In genomic region chr20:3786665-3787639, GRCh38 we compare ENCODE assay signal across 8 cellular contexts. TPM values are rescaled to one million over a fixed set of nuclear protein-coding genes. Genes with fewer than 3 reads are reported as not detected.
DNase-seq lines count a peak whose midpoint lies in the region; ATAC-seq and TF ChIP-seq lines count a peak whose summit lies in the region.

Gene CENPB (minus strand): TSS chr20:3786740. CDS start chr20:3786483, 257 bp downstream.

- DNase-seq in Kasumi-1 (lab: John Stamatoyannopoulos, UW) (peak; percentile 70 to 72), RWPE1 (ENCODE audit: low spot score) (peak; percentile 92), activated gamma-delta T cell (lab: John Stamatoyannopoulos, UW) (peak; percentile 87), foreskin fibroblast (peak; percentile 83 to 95), neural crest cell (ENCODE audit: low read depth, low spot score) (peak; percentile 94)

- H3K4me2 ChIP-seq in DOHH2 (ENCODE audit: low read length): peak within 1 kb of the TSS; percentile 97

- ATAC-seq in GM21737 (IDR thresholded peaks at IDR 0.05; ENCODE audit: unreplicated experiment): peak; percentile 72

- TF ChIP-seq CTCF in DOHH2 (IDR thresholded peaks at IDR 0.05; ENCODE audit: low read depth, low read length, poor library complexity, severe bottlenecking) (peak; percentile 59), RWPE1 (conservative IDR thresholded peaks at IDR 0.05; ENCODE audit: low read depth) (peak; percentile 99), foreskin fibroblast (IDR thresholded peaks at IDR 0.05; ENCODE audit: low read depth, low read length) (peak; percentile 31), neural crest cell (conservative IDR thresholded peaks at IDR 0.05) (peak; percentile 87)

- H4K20me1 ChIP-seq in DOHH2 (ENCODE audit: control insufficient read depth, insufficient read depth, low read depth, low read length): peaks cover 9% of the 10 kb centered on the region; the same call in 1 of the 2 replicates

- H3K27ac ChIP-seq in DOHH2 (ENCODE audit: low read depth, low read length) (no peak within 1 kb of the TSS), RWPE1 (peak within 1 kb of the TSS; percentile 83), stomach smooth muscle (ENCODE audit: low read length) (peak within 1 kb of the TSS; percentile 62)

- POLR2A ChIA-PET in RWPE1 (lab: Yijun Ruan, JAX; ENCODE audit: low non-redundant PET): interaction anchor here (0.6 to 1.0 kb wide), 2 partner anchors 9 to 33 kb away, joined by 3 to 6 read pairs; partner anchors contain the start of genes AP5S1 and CDC25B

- no peaks in the 10 kb centered on the region for H3K27me3 ChIP-seq in DOHH2 (ENCODE audit: control insufficient read depth, low read length)
- no peaks in the 10 kb centered on the region for H3K27me3 ChIP-seq in stomach smooth muscle (ENCODE audit: control insufficient read depth in 1 of 2, insufficient read depth in 2 of 2, low read length in 2 of 2)

- H3K9me3 Mint-ChIP-seq in neural crest cell: no peaks in the 10 kb centered on the region

- H3K9ac ChIP-seq in stomach smooth muscle (ENCODE audit: low read length in 2 of 2): peak within 1 kb of the TSS; percentile 50 to 72

- H3K79me2 ChIP-seq in DOHH2 (ENCODE audit: control insufficient read depth, low read length): peaks cover 40% of the 10 kb centered on the region

- H3K36me3 ChIP-seq in DOHH2 (ENCODE audit: control insufficient read depth, low read length) (peaks cover 21% of the 10 kb centered on the region), stomach smooth muscle (ENCODE audit: control insufficient read depth in 2 of 2, insufficient read depth in 2 of 2, low read length in 2 of 2) (no peaks in the 10 kb centered on the region)

- peak within 1 kb of the TSS; percentile 91 for H3K4me3 Mint-ChIP-seq in neural crest cell

- H3K36me3 Mint-ChIP-seq in neural crest cell (ENCODE audit: low read depth): peaks cover 2% of the 10 kb centered on the region

- H3K27ac Mint-ChIP-seq in neural crest cell (ENCODE audit: unreplicated experiment): peak within 1 kb of the TSS; percentile 96

- no peaks in the 10 kb centered on the region for H3K9me3 ChIP-seq in DOHH2 (ENCODE audit: control insufficient read depth, insufficient read depth, low read length)
- no peaks in the 10 kb centered on the region for H3K9me3 ChIP-seq in stomach smooth muscle (ENCODE audit: control insufficient read depth in 2 of 2, low read length in 2 of 2)

- H3K4me1 Mint-ChIP-seq in neural crest cell: peaks cover 33% of the 10 kb centered on the region

- H3K9me2 ChIP-seq in DOHH2 (replicated peaks; ENCODE audit: control insufficient read depth, low read length): no peaks in the 10 kb centered on the region

- CTCF ChIA-PET in RWPE1 (lab: Yijun Ruan, JAX): interaction anchor here (0.6 to 3.5 kb wide), 16 partner anchors 9 to 284 kb away, joined by 3 to 32 read pairs (median 4); partner anchors contain the start of gene AP5S1

- peaks cover 10% of the 10 kb centered on the region for H3F3A ChIP-seq in DOHH2 (ENCODE audit: control insufficient read depth, insufficient read depth)

- H3K4me1 ChIP-seq in DOHH2 (ENCODE audit: control insufficient read depth, low read length): peaks cover 41% of the 10 kb centered on the region
- H3K4me1 ChIP-seq in stomach smooth muscle (ENCODE audit: control insufficient read depth, insufficient read depth, low read length): peaks cover 32% of the 10 kb centered on the region

- H3K27me3 Mint-ChIP-seq in neural crest cell (ENCODE audit: low read depth): peaks cover 6% of the 10 kb centered on the region

- H3K4me3 ChIP-seq in DOHH2 (ENCODE audit: low read length) (peak within 1 kb of the TSS; percentile 88), foreskin fibroblast (ENCODE audit: low read depth in 1 of 2, low read length in 2 of 2) (peak within 1 kb of the TSS; percentile 63 to 81), stomach smooth muscle (ENCODE audit: low read length in 2 of 2) (peak within 1 kb of the TSS; percentile 57 to 85)

RNA-seq across cellular contexts. Expression of gene CENPB, which starts in this region (rescaled TPM):
- 82.1 and 83.6 TPM in 2 replicates for total RNA-seq in neural crest cell

Comparison
In these comparisons a context has a peak if more than half of its experiments do, and no peak if none do; other contexts are left out.
1. CTCF ChIP-seq: peak in every context shown above with its lines; median percentile 99 in RWPE1; 87 in neural crest cell; 59 in DOHH2; 31 in foreskin fibroblast.